Comparison of ENCODE assay signal across 15 cellular contexts in the genomic region with DNA sequence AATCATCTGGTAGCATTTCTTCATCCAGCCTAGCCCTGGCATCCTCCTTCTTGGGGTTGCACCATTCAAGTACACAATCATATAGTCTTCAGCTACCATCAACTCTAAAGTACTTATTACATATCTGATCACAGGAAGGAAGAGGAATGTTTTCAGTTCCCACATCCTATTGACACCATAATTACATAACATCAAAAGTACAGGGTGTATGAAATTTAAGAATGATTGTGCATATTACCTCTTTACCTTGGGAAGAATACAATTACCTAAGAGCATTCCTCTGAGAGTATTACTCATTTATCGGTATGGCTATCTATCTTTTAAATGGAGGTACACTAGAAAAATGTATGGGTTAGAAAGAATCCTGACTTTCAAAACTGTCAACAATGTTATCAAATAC.
"Had no signal": no experiment of that assay in that cellular context is flagged by ENCODE, and none has a peak within 500 bp of the region (broad histone marks: within the 10 kb centered on the region; RNA-seq: fewer than 3 reads in every experiment).

No MANE protein-coding gene starts in this region.

- H3K27ac Mint-ChIP-seq: activated T-helper 2 cell treated with anti-CD3 and anti-CD28 coated beads, Interferon-gamma antibody, Interleukin-2, Interleukin-4, amounts not matched to agents 10 μg/mL and 5 μg/mL and 100 μg/mL, durations not matched to agents 14 hours and 24 hours and 36 hours; endodermal cell; stimulated activated naive B cell treated with anti-CD40 and anti-IgM and Interleukin-4, amounts not matched to agents 10 μg/mL and 1 μg/mL and 100 μg/mL, for 72 hours had no signal

- H3K4me3 Mint-ChIP-seq: endodermal cell; stimulated activated naive B cell treated with anti-CD40 and anti-IgM and Interleukin-4, amounts not matched to agents 10 μg/mL and 1 μg/mL and 100 μg/mL, for 72 hours had no signal

- H3K27me3 ChIP-seq: brain microvascular endothelial cell, transverse colon had no signal

- H3K9me3 ChIP-seq: prostate gland, transverse colon had no signal

- ATAC-seq: left cardiac atrium; naive thymus-derived CD4-positive, alpha-beta T cell; sciatic nerve; stimulated activated naive B cell treated with anti-CD40 and anti-IgM and Interleukin-4, amounts not matched to agents 10 μg/mL and 1 μg/mL and 100 μg/mL, for 72 hours had no signal

- H3K36me3 ChIP-seq: brain microvascular endothelial cell, prostate gland, transverse colon had no signal

- H3K27me3 Mint-ChIP-seq: stimulated activated naive B cell treated with anti-CD40 and anti-IgM and Interleukin-4, amounts not matched to agents 10 μg/mL and 1 μg/mL and 100 μg/mL, for 72 hours had no signal

- DNase-seq: activated CD4-positive, alpha-beta T cell treated with anti-CD3 and anti-CD28 coated beads, Interleukin-2, amount 50 U/mL, for 1 hour; activated naive CD4-positive, alpha-beta T cell treated with anti-CD3 and anti-CD28 coated beads, Interleukin-2, amount 50 U/mL, for 16 hours; brain microvascular endothelial cell; dermis blood vessel endothelial cell; endodermal cell; left cardiac atrium; naive thymus-derived CD4-positive, alpha-beta T cell; nucleus accumbens; stimulated activated CD4-positive, alpha-beta T cell treated with anti-CD3 and anti-CD28 coated beads, Interleukin-2, amount 100 ng/mL, for 24 hours; stimulated activated naive B cell treated with anti-CD40 and anti-IgM and Interleukin-4, amounts not matched to agents 10 μg/mL and 1 μg/mL and 100 μg/mL, for 72 hours; transverse colon had no signal

- H3K27ac ChIP-seq: brain microvascular endothelial cell, prostate gland, transverse colon had no signal

- H3K9me3 Mint-ChIP-seq: activated T-helper 2 cell treated with anti-CD3 and anti-CD28 coated beads, Interferon-gamma antibody, Interleukin-2, Interleukin-4, amounts not matched to agents 10 μg/mL and 5 μg/mL and 100 μg/mL, durations not matched to agents 14 hours and 24 hours and 36 hours; endodermal cell; stimulated activated naive B cell treated with anti-CD40 and anti-IgM and Interleukin-4, amounts not matched to agents 10 μg/mL and 1 μg/mL and 100 μg/mL, for 72 hours had no signal

- H3K4me3 ChIP-seq: lung, prostate gland, transverse colon had no signal

- H3K36me3 Mint-ChIP-seq: stimulated activated naive B cell treated with anti-CD40 and anti-IgM and Interleukin-4, amounts not matched to agents 10 μg/mL and 1 μg/mL and 100 μg/mL, for 72 hours had no signal

- H3K4me1 ChIP-seq: prostate gland had no signal
